In the genomic region with DNA sequence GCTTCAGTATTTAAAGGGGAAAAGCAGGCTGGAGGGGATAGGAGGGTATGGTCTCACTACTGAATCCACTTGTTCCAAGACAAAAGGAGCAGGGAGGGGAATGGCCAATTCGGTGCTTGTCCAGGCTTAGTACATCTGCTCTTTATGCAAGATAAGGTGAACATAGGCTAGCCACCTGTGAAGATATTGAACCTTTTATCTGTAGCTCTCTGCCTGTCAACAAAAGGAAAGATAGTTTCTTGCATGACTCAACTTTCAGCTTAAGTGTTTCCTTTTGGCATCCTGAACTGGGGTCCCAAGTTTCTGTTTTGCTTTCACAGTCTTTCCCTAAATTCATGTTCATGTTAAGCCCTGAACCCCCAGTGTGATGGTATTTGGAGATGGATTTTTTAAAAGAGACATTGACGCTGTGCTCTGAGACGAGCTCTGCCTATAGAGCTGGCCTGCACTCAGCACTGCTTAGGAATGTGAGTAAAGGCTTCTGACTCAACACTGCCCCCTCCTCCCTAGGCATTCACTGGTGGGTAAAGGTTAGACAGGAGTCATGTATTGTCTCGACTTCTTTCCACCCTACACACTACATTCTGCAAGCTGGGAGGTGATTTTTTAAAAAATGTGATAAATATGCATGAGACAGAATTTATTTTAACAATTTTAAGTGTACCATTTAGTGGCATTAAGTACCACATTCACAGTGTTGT, we compare ENCODE assay signal across 1 cellular context.
TF ChIP-seq lines count a peak whose summit lies in the region.

No MANE protein-coding gene starts in this region.

TF ChIP-seq in GM23338, 12 proteins besides CTCF, POLR2A, EP300 and RAD21 (continued from another document):
- TF ChIP-seq, protein P1, sequence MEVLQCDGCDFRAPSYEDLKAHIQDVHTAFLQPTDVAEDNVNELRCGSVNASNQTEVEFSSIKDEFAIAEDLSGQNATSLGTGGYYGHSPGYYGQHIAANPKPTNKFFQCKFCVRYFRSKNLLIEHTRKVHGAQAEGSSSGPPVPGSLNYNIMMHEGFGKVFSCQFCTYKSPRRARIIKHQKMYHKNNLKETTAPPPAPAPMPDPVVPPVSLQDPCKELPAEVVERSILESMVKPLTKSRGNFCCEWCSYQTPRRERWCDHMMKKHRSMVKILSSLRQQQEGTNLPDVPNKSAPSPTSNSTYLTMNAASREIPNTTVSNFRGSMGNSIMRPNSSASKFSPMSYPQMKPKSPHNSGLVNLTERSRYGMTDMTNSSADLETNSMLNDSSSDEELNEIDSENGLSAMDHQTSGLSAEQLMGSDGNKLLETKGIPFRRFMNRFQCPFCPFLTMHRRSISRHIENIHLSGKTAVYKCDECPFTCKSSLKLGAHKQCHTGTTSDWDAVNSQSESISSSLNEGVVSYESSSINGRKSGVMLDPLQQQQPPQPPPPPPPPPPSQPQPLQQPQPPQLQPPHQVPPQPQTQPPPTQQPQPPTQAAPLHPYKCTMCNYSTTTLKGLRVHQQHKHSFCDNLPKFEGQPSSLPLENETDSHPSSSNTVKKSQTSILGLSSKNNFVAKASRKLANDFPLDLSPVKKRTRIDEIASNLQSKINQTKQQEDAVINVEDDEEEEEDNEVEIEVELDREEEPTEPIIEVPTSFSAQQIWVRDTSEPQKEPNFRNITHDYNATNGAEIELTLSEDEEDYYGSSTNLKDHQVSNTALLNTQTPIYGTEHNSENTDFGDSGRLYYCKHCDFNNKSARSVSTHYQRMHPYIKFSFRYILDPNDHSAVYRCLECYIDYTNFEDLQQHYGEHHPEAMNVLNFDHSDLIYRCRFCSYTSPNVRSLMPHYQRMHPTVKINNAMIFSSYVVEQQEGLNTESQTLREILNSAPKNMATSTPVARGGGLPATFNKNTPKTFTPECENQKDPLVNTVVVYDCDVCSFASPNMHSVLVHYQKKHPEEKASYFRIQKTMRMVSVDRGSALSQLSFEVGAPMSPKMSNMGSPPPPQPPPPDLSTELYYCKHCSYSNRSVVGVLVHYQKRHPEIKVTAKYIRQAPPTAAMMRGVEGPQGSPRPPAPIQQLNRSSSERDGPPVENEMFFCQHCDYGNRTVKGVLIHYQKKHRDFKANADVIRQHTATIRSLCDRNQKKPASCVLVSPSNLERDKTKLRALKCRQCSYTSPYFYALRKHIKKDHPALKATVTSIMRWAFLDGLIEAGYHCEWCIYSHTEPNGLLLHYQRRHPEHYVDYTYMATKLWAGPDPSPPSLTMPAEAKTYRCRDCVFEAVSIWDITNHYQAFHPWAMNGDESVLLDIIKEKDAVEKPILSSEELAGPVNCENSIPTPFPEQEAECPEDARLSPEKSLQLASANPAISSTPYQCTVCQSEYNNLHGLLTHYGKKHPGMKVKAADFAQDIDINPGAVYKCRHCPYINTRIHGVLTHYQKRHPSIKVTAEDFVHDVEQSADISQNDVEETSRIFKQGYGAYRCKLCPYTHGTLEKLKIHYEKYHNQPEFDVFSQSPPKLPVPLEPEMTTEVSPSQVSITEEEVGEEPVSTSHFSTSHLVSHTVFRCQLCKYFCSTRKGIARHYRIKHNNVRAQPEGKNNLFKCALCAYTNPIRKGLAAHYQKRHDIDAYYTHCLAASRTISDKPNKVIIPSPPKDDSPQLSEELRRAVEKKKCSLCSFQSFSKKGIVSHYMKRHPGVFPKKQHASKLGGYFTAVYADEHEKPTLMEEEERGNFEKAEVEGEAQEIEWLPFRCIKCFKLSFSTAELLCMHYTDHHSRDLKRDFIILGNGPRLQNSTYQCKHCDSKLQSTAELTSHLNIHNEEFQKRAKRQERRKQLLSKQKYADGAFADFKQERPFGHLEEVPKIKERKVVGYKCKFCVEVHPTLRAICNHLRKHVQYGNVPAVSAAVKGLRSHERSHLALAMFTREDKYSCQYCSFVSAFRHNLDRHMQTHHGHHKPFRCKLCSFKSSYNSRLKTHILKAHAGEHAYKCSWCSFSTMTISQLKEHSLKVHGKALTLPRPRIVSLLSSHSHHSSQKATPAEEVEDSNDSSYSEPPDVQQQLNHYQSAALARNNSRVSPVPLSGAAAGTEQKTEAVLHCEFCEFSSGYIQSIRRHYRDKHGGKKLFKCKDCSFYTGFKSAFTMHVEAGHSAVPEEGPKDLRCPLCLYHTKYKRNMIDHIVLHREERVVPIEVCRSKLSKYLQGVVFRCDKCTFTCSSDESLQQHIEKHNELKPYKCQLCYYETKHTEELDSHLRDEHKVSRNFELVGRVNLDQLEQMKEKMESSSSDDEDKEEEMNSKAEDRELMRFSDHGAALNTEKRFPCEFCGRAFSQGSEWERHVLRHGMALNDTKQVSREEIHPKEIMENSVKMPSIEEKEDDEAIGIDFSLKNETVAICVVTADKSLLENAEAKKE (CRISPR knock-in tag; IDR thresholded peaks at IDR 0.05) = no peak
- TF ChIP-seq, protein P2, sequence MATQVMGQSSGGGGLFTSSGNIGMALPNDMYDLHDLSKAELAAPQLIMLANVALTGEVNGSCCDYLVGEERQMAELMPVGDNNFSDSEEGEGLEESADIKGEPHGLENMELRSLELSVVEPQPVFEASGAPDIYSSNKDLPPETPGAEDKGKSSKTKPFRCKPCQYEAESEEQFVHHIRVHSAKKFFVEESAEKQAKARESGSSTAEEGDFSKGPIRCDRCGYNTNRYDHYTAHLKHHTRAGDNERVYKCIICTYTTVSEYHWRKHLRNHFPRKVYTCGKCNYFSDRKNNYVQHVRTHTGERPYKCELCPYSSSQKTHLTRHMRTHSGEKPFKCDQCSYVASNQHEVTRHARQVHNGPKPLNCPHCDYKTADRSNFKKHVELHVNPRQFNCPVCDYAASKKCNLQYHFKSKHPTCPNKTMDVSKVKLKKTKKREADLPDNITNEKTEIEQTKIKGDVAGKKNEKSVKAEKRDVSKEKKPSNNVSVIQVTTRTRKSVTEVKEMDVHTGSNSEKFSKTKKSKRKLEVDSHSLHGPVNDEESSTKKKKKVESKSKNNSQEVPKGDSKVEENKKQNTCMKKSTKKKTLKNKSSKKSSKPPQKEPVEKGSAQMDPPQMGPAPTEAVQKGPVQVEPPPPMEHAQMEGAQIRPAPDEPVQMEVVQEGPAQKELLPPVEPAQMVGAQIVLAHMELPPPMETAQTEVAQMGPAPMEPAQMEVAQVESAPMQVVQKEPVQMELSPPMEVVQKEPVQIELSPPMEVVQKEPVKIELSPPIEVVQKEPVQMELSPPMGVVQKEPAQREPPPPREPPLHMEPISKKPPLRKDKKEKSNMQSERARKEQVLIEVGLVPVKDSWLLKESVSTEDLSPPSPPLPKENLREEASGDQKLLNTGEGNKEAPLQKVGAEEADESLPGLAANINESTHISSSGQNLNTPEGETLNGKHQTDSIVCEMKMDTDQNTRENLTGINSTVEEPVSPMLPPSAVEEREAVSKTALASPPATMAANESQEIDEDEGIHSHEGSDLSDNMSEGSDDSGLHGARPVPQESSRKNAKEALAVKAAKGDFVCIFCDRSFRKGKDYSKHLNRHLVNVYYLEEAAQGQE (IDR thresholded peaks at IDR 0.05; ENCODE audit: unreplicated experiment) = no peak
- TF ChIP-seq ZNF331 (CRISPR knock-in tag; IDR thresholded peaks at IDR 0.05; ENCODE audit: low read depth) (no peak), JUNB (IDR thresholded peaks at IDR 0.05; ENCODE audit: unreplicated experiment) (no peak), NANOG (IDR thresholded peaks at IDR 0.05; ENCODE audit: borderline replicate concordance) (no peak)
- TF ChIP-seq, protein P3, sequence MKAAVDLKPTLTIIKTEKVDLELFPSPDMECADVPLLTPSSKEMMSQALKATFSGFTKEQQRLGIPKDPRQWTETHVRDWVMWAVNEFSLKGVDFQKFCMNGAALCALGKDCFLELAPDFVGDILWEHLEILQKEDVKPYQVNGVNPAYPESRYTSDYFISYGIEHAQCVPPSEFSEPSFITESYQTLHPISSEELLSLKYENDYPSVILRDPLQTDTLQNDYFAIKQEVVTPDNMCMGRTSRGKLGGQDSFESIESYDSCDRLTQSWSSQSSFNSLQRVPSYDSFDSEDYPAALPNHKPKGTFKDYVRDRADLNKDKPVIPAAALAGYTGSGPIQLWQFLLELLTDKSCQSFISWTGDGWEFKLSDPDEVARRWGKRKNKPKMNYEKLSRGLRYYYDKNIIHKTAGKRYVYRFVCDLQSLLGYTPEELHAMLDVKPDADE (IDR thresholded peaks at IDR 0.05) = no peak
TF ChIP-seq in GM23338: peak in this region for 0.
